Comparison of ENCODE assay signal across 8 cellular contexts in genomic region chr22:17084554-17085276, GRCh38. TPM values are rescaled to one million over a fixed set of nuclear protein-coding genes. Genes with fewer than 3 reads are reported as not detected.
DNase-seq lines count a peak whose midpoint lies in the region; ATAC-seq and TF ChIP-seq lines count a peak whose summit lies in the region.

Gene IL17RA (plus strand): TSS chr22:17085000. CDS start chr22:17085092, 92 bp downstream.

- peak within 1 kb of the TSS; percentile 82 for H3K4me3 Mint-ChIP-seq in activated CD4-positive, alpha-beta T cell treated with anti-CD3 and anti-CD28 coated beads, Interleukin-2, amount 10 ng/mL, durations not matched to agents 7 days and 5 days

- peak within 1 kb of the TSS; percentile 79 for H3K4me3 ChIP-seq in AG10803 (ENCODE audit: low read length)

- H3K9me3 Mint-ChIP-seq in activated CD4-positive, alpha-beta T cell treated with anti-CD3 and anti-CD28 coated beads, Interleukin-2, amount 10 ng/mL, durations not matched to agents 7 days and 5 days = no peaks in the 10 kb centered on the region

- peaks cover 29% of the 10 kb centered on the region for H3K36me3 Mint-ChIP-seq in activated CD4-positive, alpha-beta T cell treated with anti-CD3 and anti-CD28 coated beads, Interleukin-2, amount 10 ng/mL, durations not matched to agents 7 days and 5 days (ENCODE audit: low read depth)

- TF ChIP-seq CTCF in AG10803 (conservative IDR thresholded peaks at IDR 0.05; ENCODE audit: low read length) = no peak

- H3K27ac Mint-ChIP-seq in activated CD4-positive, alpha-beta T cell treated with anti-CD3 and anti-CD28 coated beads, Interleukin-2, amount 10 ng/mL, durations not matched to agents 7 days and 5 days = peak within 1 kb of the TSS; percentile 93

- CTCF ChIA-PET in activated CD4-positive, alpha-beta T cell treated with anti-CD3 and anti-CD28 coated beads, Interleukin-2, amount 10 ng/mL, durations not matched to agents 7 days and 5 days (lab: Charles Lee) = interaction anchor here (0.6 to 1.7 kb wide), 4 partner anchors 10 to 87 kb away, joined by 3 to 7 read pairs (median 4); no protein-coding TSS in a partner anchor

- H3K27me3 Mint-ChIP-seq in activated CD4-positive, alpha-beta T cell treated with anti-CD3 and anti-CD28 coated beads, Interleukin-2, amount 10 ng/mL, durations not matched to agents 7 days and 5 days = peaks cover 5% of the 10 kb centered on the region

- H3K4me1 Mint-ChIP-seq in activated CD4-positive, alpha-beta T cell treated with anti-CD3 and anti-CD28 coated beads, Interleukin-2, amount 10 ng/mL, durations not matched to agents 7 days and 5 days = peaks cover 51% of the 10 kb centered on the region

- ATAC-seq in GM19035 (IDR thresholded peaks at IDR 0.05; ENCODE audit: unreplicated experiment) (peak; percentile 89), HG03342 (IDR thresholded peaks at IDR 0.05; ENCODE audit: unreplicated experiment) (peak; percentile 91)

- POLR2A ChIA-PET in activated CD4-positive, alpha-beta T cell treated with anti-CD3 and anti-CD28 coated beads, Interleukin-2, amount 10 ng/mL, durations not matched to agents 7 days and 5 days (lab: Charles Lee) = no interaction called here

- peak; percentile 85 for DNase-seq in AG10803 (ENCODE audit: low read depth)
- peak; percentile 82 for DNase-seq in NCI-H510A treated with DMSO at 0.1 percent for 48 hours (lab: John Stamatoyannopoulos, UW)
- peak; percentile 95 for DNase-seq in activated CD4-positive, alpha-beta T cell treated with anti-CD3 and anti-CD28 coated beads, Interleukin-2, amount 10 ng/mL, durations not matched to agents 7 days and 5 days
- DNase-seq in dedifferentiated amniotic fluid mesenchymal stem cell (ENCODE audit: extremely low spot score) = peak; percentile 78
- DNase-seq in left kidney (ENCODE audit: low read depth, low spot score) = peak; percentile 94
- DNase-seq in stimulated activated CD4-positive, alpha-beta T cell treated with anti-CD3 and anti-CD28 coated beads, Interleukin-1b, Interleukin-23, amount 100 ng/mL, for 48 hours = peak; percentile 91

RNA-seq across cellular contexts. Expression of gene IL17RA, which starts in this region (rescaled TPM):
- 10 to 100 TPM; 53.6 to 55.9 TPM for total RNA-seq in activated CD4-positive, alpha-beta T cell treated with anti-CD3 and anti-CD28 coated beads, Interleukin-2, amount 10 ng/mL, durations not matched to agents 7 days and 5 days

Comparison
In these comparisons a context has a peak if more than half of its experiments do, and no peak if none do; other contexts are left out.
1. Peak in every context shown above with its lines: DNase-seq, ATAC-seq and H3K4me3 ChIP-seq.